ENCODE assay signal across 7 cellular contexts in the genomic region with DNA sequence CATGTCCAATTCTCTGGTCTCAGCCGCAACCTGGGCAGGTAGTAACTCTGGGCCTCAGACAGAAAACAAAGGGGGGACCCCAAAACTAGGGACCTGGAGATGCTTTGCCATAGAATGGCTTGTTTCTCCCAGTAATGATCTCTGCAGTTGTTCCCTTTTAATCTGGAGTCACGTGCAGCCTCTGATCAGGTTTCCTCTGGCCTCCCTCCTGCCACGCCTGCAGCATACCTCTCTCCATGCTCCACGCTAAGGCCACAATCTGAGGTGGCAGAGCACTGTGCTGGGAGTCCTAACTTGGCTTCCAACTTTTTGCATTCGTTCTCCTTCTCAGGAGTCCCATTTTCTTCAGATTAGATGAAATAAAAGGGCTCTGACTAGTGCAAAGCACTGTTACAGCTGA. TPM values are rescaled to one million over a fixed set of nuclear protein-coding genes. Genes with fewer than 3 reads are reported as not detected.
DNase-seq lines count a peak whose midpoint lies in the region; ATAC-seq and TF ChIP-seq lines count a peak whose summit lies in the region.

No MANE protein-coding gene starts in this region.

- peak overlapping the region; percentile 76 for H3K4me3 ChIP-seq in HEK293 (ENCODE audit: low read depth, low read length)
- H3K4me3 ChIP-seq in RWPE2 (ENCODE audit: severe bottlenecking): peak overlapping the region; percentile 90
- peak overlapping the region; percentile 79 to 90 (median 84) for H3K4me3 ChIP-seq in esophagus muscularis mucosa

- TF ChIP-seq POLR2A in esophagus muscularis mucosa (IDR thresholded peaks at IDR 0.05; ENCODE audit: low read depth): no peak

- no peak for TF ChIP-seq EP300 in esophagus muscularis mucosa (IDR thresholded peaks at IDR 0.05)

- 22% methylated on average over 4 of the region's 5 CpGs for WGBS in esophagus muscularis mucosa

- peaks cover 35% of the 10 kb centered on the region for H3K4me1 Mint-ChIP-seq in nephron

- H3K27me3 ChIP-seq in RWPE2 (ENCODE audit: insufficient read depth, poor library complexity, severe bottlenecking) (no peaks in the 10 kb centered on the region), esophagus muscularis mucosa (no peaks in the 10 kb centered on the region)

- H3K27ac ChIP-seq in HEK293 (ENCODE audit: extremely low read depth, low read depth, low read length): peak overlapping the region; percentile 75; the same call in 1 of the 2 replicates
- no peak overlapping the region for H3K27ac ChIP-seq in RWPE2 (ENCODE audit: poor library complexity, severe bottlenecking)
- peak overlapping the region; percentile 90 to 92 (median 91) for H3K27ac ChIP-seq in esophagus muscularis mucosa (replicated peaks in 1 of 4)

- TF ChIP-seq CTCF in HEK293 (tag by site-specific recombination; IDR thresholded peaks at IDR 0.05) (no peak), RWPE2 (IDR thresholded peaks at IDR 0.05; ENCODE audit: poor library complexity, severe bottlenecking) (no peak), esophagus muscularis mucosa (IDR thresholded peaks at IDR 0.05) (no peak), nephron (IDR thresholded peaks at IDR 0.05; ENCODE audit: unreplicated experiment in 3 of 3) (no peak)

- H3K36me3 ChIP-seq in HEK293 (ENCODE audit: control insufficient read depth in 2 of 2, insufficient read depth in 1 of 2, low read length in 2 of 2) (peaks cover 12 to 61% of the 10 kb centered on the region in 2 experiments), RWPE2 (ENCODE audit: low read depth) (peaks cover 60% of the 10 kb centered on the region), esophagus muscularis mucosa (peaks cover 29 to 44% (median 37%) of the 10 kb centered on the region in 4 donors)

- intact Hi-C loops in esophagus muscularis mucosa (cut with DNase I): no loop called here

- CTCF ChIA-PET in HEK293 (lab: Yijun Ruan, JAX): interaction anchor here (0.6 to 2.7 kb wide), 5 partner anchors 14 to 272 kb away, joined by 3 to 10 read pairs (median 4); no protein-coding TSS in a partner anchor

- H3K36me3 Mint-ChIP-seq in nephron (ENCODE audit: low read depth): peaks cover 49% of the 10 kb centered on the region

- H3K27ac Mint-ChIP-seq in nephron: peak overlapping the region; percentile 45 to 86 (median 51)

- 0 out of 2 replicates have a peak, but pooled peaks cover 3% of the 10 kb centered on the region for H3K4me1 ChIP-seq in HEK293 (ENCODE audit: control insufficient read depth, insufficient read depth, low read length)
- H3K4me1 ChIP-seq in RWPE2 (ENCODE audit: insufficient read depth, poor library complexity, severe bottlenecking): peaks cover 8% of the 10 kb centered on the region
- peaks cover 30 to 48% (median 35%) of the 10 kb centered on the region in 4 donors for H3K4me1 ChIP-seq in esophagus muscularis mucosa

- POLR2A ChIA-PET in HEK293 (lab: Yijun Ruan, JAX): interaction anchor here (0.7 to 1.7 kb wide), 6 partner anchors 9 to 469 kb away, joined by 3 to 7 read pairs (median 3); a partner anchor contains a TSS

- no peaks in the 10 kb centered on the region for H3K9me3 Mint-ChIP-seq in nephron

- H3K9me3 ChIP-seq in HEK293 (ENCODE audit: control insufficient read depth, insufficient read depth, low read depth, low read length) (no peaks in the 10 kb centered on the region), RWPE2 (ENCODE audit: severe bottlenecking) (no peaks in the 10 kb centered on the region), esophagus muscularis mucosa (no peaks in the 10 kb centered on the region)

- peak overlapping the region; percentile 93 to 97 (median 95) for H3K4me3 Mint-ChIP-seq in nephron

- DNase-seq in RWPE2 (ENCODE audit: low spot score): no peak
- no peak for DNase-seq in esophagus muscularis mucosa (ENCODE audit: extremely low spot score)
- DNase-seq in superior temporal gyrus (ENCODE audit: extremely low spot score): no peak
- no peak for DNase-seq in cerebellar nuclear complex (lab: John Stamatoyannopoulos, UW)

- ATAC-seq in RWPE2 (ENCODE audit: low read depth) (peak; percentile 51), HG03095 (IDR thresholded peaks at IDR 0.05; ENCODE audit: unreplicated experiment) (no peak)

- H3K27me3 Mint-ChIP-seq in nephron (ENCODE audit: low read depth): no peaks in the 10 kb centered on the region

TF ChIP-seq in HEK293, 187 proteins besides CTCF, POLR2A, EP300 and RAD21 (continues in another document):
- TF ChIP-seq ZXDB (tag by site-specific recombination; IDR thresholded peaks at IDR 0.05) (0 out of 2 replicates have a peak, but pooled peaks have one; percentile 28), ZNF416 (tag by site-specific recombination; IDR thresholded peaks at IDR 0.05) (no peak), MZF1 (tag by site-specific recombination; IDR thresholded peaks at IDR 0.05; ENCODE audit: borderline replicate concordance) (no peak), ZBTB48 (tag by site-specific recombination; IDR thresholded peaks at IDR 0.05) (peak; percentile 23; the same call in 1 of the 2 replicates), ZNF654 (tag by site-specific recombination; IDR thresholded peaks at IDR 0.05; ENCODE audit: low read depth) (no peak), OVOL3 (tag by site-specific recombination; IDR thresholded peaks at IDR 0.05) (no peak), ZNF530 (tag by site-specific recombination; IDR thresholded peaks at IDR 0.05; ENCODE audit: low read depth) (no peak), ZNF146 (tag by site-specific recombination; IDR thresholded peaks at IDR 0.05) (no peak), ZNF175 (tag by site-specific recombination; IDR thresholded peaks at IDR 0.05) (no peak), ZNF2 (tag by site-specific recombination; IDR thresholded peaks at IDR 0.05) (no peak), HOXC10 (CRISPR knock-in tag; IDR thresholded peaks at IDR 0.05) (no peak)
- TF ChIP-seq, protein P1, sequence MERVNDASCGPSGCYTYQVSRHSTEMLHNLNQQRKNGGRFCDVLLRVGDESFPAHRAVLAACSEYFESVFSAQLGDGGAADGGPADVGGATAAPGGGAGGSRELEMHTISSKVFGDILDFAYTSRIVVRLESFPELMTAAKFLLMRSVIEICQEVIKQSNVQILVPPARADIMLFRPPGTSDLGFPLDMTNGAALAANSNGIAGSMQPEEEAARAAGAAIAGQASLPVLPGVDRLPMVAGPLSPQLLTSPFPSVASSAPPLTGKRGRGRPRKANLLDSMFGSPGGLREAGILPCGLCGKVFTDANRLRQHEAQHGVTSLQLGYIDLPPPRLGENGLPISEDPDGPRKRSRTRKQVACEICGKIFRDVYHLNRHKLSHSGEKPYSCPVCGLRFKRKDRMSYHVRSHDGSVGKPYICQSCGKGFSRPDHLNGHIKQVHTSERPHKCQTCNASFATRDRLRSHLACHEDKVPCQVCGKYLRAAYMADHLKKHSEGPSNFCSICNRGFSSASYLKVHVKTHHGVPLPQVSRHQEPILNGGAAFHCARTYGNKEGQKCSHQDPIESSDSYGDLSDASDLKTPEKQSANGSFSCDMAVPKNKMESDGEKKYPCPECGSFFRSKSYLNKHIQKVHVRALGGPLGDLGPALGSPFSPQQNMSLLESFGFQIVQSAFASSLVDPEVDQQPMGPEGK (tag by site-specific recombination; IDR thresholded peaks at IDR 0.05): no peak
- TF ChIP-seq, protein P2, sequence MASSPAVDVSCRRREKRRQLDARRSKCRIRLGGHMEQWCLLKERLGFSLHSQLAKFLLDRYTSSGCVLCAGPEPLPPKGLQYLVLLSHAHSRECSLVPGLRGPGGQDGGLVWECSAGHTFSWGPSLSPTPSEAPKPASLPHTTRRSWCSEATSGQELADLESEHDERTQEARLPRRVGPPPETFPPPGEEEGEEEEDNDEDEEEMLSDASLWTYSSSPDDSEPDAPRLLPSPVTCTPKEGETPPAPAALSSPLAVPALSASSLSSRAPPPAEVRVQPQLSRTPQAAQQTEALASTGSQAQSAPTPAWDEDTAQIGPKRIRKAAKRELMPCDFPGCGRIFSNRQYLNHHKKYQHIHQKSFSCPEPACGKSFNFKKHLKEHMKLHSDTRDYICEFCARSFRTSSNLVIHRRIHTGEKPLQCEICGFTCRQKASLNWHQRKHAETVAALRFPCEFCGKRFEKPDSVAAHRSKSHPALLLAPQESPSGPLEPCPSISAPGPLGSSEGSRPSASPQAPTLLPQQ (tag by site-specific recombination; IDR thresholded peaks at IDR 0.05): peak; percentile 80
- TF ChIP-seq, protein P3, sequence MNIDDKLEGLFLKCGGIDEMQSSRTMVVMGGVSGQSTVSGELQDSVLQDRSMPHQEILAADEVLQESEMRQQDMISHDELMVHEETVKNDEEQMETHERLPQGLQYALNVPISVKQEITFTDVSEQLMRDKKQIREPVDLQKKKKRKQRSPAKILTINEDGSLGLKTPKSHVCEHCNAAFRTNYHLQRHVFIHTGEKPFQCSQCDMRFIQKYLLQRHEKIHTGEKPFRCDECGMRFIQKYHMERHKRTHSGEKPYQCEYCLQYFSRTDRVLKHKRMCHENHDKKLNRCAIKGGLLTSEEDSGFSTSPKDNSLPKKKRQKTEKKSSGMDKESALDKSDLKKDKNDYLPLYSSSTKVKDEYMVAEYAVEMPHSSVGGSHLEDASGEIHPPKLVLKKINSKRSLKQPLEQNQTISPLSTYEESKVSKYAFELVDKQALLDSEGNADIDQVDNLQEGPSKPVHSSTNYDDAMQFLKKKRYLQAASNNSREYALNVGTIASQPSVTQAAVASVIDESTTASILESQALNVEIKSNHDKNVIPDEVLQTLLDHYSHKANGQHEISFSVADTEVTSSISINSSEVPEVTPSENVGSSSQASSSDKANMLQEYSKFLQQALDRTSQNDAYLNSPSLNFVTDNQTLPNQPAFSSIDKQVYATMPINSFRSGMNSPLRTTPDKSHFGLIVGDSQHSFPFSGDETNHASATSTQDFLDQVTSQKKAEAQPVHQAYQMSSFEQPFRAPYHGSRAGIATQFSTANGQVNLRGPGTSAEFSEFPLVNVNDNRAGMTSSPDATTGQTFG (tag by site-specific recombination; IDR thresholded peaks at IDR 0.05; ENCODE audit: borderline replicate concordance): no peak
- TF ChIP-seq, protein P4, sequence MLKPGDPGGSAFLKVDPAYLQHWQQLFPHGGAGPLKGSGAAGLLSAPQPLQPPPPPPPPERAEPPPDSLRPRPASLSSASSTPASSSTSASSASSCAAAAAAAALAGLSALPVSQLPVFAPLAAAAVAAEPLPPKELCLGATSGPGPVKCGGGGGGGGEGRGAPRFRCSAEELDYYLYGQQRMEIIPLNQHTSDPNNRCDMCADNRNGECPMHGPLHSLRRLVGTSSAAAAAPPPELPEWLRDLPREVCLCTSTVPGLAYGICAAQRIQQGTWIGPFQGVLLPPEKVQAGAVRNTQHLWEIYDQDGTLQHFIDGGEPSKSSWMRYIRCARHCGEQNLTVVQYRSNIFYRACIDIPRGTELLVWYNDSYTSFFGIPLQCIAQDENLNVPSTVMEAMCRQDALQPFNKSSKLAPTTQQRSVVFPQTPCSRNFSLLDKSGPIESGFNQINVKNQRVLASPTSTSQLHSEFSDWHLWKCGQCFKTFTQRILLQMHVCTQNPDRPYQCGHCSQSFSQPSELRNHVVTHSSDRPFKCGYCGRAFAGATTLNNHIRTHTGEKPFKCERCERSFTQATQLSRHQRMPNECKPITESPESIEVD (tag by site-specific recombination; IDR thresholded peaks at IDR 0.05): no peak

RNA-seq across cellular contexts. Expression of a gene that starts 1.9 kb away (rescaled TPM):
- 100 to 1,000 TPM in 3 of 4 donors, 10 to 100 TPM in 1; 91.8 to 158 (median 147) TPM for total RNA-seq in esophagus muscularis mucosa
